1 cellular context compared by ENCODE assay signal in the genomic region with DNA sequence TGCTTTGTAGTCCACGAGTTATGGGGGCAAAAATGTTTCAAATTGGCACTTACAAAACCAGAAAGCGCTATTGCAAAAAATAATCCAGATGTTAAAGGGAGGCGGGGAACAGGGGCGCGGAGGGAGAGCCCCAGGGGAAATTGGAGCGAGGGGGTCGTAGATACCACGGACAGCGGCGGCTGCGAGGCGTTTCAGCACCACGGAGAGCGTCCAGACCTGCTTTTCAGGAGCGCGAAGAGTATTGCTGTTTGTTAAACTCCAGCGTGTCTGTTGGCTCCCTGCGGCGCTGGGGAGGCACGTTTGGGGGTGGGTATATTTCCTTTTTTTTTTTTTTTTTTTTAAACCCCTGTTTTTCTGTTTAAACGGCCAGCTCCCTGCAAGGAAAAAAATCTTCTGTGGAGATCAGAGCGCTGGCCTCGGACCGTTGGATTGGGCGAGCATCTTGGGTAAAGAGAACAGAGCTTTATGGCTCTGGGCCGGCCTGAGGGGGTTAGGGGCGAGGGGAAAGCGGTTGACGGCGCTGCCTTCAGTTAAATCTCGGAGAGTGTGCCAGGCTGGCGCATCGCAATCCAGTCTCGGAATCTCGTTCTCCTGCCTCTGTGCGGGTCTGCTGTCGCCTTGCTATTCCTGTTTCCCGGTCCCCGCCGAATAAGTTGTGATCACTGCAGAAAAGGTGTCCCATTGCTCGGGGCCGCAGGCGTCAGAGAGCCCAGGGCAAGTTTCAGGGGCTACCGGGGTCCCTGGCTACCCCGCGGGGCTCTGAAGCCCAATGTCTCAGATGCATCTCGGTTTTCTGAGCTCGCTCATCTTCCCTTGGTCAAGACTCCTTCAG.
TF ChIP-seq lines count a peak whose summit lies in the region.

A gene (minus strand): TSS at position 288 of the 832 bp plus-strand sequence. CDS start 302 bp downstream, outside the sequence.

TF ChIP-seq in K562, 482 proteins besides CTCF, POLR2A, EP300 and RAD21 (continued from another document and continues in another):
- TF ChIP-seq, protein P1, sequence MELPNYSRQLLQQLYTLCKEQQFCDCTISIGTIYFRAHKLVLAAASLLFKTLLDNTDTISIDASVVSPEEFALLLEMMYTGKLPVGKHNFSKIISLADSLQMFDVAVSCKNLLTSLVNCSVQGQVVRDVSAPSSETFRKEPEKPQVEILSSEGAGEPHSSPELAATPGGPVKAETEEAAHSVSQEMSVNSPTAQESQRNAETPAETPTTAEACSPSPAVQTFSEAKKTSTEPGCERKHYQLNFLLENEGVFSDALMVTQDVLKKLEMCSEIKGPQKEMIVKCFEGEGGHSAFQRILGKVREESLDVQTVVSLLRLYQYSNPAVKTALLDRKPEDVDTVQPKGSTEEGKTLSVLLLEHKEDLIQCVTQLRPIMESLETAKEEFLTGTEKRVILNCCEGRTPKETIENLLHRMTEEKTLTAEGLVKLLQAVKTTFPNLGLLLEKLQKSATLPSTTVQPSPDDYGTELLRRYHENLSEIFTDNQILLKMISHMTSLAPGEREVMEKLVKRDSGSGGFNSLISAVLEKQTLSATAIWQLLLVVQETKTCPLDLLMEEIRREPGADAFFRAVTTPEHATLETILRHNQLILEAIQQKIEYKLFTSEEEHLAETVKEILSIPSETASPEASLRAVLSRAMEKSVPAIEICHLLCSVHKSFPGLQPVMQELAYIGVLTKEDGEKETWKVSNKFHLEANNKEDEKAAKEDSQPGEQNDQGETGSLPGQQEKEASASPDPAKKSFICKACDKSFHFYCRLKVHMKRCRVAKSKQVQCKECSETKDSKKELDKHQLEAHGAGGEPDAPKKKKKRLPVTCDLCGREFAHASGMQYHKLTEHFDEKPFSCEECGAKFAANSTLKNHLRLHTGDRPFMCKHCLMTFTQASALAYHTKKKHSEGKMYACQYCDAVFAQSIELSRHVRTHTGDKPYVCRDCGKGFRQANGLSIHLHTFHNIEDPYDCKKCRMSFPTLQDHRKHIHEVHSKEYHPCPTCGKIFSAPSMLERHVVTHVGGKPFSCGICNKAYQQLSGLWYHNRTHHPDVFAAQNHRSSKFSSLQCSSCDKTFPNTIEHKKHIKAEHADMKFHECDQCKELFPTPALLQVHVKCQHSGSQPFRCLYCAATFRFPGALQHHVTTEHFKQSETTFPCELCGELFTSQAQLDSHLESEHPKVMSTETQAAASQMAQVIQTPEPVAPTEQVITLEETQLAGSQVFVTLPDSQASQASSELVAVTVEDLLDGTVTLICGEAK (IDR thresholded peaks at IDR 0.05) = peak; percentile 90
- TF ChIP-seq, protein P1 (CRISPR knock-in tag; IDR thresholded peaks at IDR 0.05) = peak; percentile 51; the same call in 1 of the 2 replicates
- TF ChIP-seq ESRRA (IDR thresholded peaks at IDR 0.05; ENCODE audit: borderline replicate concordance, low read depth) (no peak), BCL6 (CRISPR knock-in tag; IDR thresholded peaks at IDR 0.05) (no peak), ZNF184 (CRISPR knock-in tag; IDR thresholded peaks at IDR 0.05) (no peak; the same call in 1 of the 2 replicates), POLR2H (tag; IDR thresholded peaks at IDR 0.05; ENCODE audit: low read depth) (no peak), POLR3G (IDR thresholded peaks at IDR 0.05; ENCODE audit: extremely low read depth, insufficient read length, insufficient replicate concordance) (no peak), CXXC5 (CRISPR knock-in tag; IDR thresholded peaks at IDR 0.05) (peak; percentile 55), ETS2 (tag; IDR thresholded peaks at IDR 0.05; ENCODE audit: borderline replicate concordance, poor library complexity, severe bottlenecking) (no peak), PCBP1 (IDR thresholded peaks at IDR 0.05; ENCODE audit: low read depth, low read length, poor library complexity, severe bottlenecking) (no peak), COPS2 (conservative IDR thresholded peaks at IDR 0.05) (no peak), HDGF (IDR thresholded peaks at IDR 0.05) (no peak), PHB (CRISPR knock-in tag; IDR thresholded peaks at IDR 0.05) (no peak), STAG1 (CRISPR knock-in tag; IDR thresholded peaks at IDR 0.05; ENCODE audit: borderline replicate concordance) (peak; percentile 88)
- TF ChIP-seq, protein P2, sequence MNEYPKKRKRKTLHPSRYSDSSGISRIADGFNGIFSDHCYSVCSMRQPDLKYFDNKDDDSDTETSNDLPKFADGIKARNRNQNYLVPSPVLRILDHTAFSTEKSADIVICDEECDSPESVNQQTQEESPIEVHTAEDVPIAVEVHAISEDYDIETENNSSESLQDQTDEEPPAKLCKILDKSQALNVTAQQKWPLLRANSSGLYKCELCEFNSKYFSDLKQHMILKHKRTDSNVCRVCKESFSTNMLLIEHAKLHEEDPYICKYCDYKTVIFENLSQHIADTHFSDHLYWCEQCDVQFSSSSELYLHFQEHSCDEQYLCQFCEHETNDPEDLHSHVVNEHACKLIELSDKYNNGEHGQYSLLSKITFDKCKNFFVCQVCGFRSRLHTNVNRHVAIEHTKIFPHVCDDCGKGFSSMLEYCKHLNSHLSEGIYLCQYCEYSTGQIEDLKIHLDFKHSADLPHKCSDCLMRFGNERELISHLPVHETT (CRISPR knock-in tag; conservative IDR thresholded peaks at IDR 0.05 in 1 of 2, IDR thresholded peaks at IDR 0.05 in 1 of 2) = peak; percentile 66 to 97; a peak in 3 of 4 replicates
- TF ChIP-seq, protein P3, sequence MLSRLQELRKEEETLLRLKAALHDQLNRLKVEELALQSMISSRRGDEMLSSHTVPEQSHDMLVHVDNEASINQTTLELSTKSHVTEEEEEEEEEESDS (CRISPR knock-in tag; IDR thresholded peaks at IDR 0.05) = no peak
- TF ChIP-seq, protein P4, sequence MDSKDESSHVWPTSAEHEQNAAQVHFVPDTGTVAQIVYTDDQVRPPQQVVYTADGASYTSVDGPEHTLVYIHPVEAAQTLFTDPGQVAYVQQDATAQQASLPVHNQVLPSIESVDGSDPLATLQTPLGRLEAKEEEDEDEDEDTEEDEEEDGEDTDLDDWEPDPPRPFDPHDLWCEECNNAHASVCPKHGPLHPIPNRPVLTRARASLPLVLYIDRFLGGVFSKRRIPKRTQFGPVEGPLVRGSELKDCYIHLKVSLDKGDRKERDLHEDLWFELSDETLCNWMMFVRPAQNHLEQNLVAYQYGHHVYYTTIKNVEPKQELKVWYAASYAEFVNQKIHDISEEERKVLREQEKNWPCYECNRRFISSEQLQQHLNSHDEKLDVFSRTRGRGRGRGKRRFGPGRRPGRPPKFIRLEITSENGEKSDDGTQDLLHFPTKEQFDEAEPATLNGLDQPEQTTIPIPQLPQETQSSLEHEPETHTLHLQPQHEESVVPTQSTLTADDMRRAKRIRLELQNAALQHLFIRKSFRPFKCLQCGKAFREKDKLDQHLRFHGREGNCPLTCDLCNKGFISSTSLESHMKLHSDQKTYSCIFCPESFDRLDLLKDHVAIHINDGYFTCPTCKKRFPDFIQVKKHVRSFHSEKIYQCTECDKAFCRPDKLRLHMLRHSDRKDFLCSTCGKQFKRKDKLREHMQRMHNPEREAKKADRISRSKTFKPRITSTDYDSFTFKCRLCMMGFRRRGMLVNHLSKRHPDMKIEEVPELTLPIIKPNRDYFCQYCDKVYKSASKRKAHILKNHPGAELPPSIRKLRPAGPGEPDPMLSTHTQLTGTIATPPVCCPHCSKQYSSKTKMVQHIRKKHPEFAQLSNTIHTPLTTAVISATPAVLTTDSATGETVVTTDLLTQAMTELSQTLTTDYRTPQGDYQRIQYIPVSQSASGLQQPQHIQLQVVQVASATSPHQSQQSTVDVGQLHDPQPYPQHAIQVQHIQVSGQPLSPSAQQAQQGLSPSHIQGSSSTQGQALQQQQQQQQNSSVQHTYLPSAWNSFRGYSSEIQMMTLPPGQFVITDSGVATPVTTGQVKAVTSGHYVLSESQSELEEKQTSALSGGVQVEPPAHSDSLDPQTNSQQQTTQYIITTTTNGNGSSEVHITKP (IDR thresholded peaks at IDR 0.05; ENCODE audit: partially characterized antibody) = no peak
- TF ChIP-seq, protein P5, sequence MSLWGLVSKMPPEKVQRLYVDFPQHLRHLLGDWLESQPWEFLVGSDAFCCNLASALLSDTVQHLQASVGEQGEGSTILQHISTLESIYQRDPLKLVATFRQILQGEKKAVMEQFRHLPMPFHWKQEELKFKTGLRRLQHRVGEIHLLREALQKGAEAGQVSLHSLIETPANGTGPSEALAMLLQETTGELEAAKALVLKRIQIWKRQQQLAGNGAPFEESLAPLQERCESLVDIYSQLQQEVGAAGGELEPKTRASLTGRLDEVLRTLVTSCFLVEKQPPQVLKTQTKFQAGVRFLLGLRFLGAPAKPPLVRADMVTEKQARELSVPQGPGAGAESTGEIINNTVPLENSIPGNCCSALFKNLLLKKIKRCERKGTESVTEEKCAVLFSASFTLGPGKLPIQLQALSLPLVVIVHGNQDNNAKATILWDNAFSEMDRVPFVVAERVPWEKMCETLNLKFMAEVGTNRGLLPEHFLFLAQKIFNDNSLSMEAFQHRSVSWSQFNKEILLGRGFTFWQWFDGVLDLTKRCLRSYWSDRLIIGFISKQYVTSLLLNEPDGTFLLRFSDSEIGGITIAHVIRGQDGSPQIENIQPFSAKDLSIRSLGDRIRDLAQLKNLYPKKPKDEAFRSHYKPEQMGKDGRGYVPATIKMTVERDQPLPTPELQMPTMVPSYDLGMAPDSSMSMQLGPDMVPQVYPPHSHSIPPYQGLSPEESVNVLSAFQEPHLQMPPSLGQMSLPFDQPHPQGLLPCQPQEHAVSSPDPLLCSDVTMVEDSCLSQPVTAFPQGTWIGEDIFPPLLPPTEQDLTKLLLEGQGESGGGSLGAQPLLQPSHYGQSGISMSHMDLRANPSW (CRISPR knock-in tag; IDR thresholded peaks at IDR 0.05) = no peak
- TF ChIP-seq, protein P6, sequence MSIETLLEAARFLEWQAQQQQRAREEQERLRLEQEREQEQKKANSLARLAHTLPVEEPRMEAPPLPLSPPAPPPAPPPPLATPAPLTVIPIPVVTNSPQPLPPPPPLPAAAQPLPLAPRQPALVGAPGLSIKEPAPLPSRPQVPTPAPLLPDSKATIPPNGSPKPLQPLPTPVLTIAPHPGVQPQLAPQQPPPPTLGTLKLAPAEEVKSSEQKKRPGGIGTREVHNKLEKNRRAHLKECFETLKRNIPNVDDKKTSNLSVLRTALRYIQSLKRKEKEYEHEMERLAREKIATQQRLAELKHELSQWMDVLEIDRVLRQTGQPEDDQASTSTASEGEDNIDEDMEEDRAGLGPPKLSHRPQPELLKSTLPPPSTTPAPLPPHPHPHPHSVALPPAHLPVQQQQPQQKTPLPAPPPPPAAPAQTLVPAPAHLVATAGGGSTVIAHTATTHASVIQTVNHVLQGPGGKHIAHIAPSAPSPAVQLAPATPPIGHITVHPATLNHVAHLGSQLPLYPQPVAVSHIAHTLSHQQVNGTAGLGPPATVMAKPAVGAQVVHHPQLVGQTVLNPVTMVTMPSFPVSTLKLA (conservative IDR thresholded peaks at IDR 0.05) = peak in 1 of 2 experiments; percentile 48; a peak in 1 of 4 replicates
- TF ChIP-seq, protein P7, sequence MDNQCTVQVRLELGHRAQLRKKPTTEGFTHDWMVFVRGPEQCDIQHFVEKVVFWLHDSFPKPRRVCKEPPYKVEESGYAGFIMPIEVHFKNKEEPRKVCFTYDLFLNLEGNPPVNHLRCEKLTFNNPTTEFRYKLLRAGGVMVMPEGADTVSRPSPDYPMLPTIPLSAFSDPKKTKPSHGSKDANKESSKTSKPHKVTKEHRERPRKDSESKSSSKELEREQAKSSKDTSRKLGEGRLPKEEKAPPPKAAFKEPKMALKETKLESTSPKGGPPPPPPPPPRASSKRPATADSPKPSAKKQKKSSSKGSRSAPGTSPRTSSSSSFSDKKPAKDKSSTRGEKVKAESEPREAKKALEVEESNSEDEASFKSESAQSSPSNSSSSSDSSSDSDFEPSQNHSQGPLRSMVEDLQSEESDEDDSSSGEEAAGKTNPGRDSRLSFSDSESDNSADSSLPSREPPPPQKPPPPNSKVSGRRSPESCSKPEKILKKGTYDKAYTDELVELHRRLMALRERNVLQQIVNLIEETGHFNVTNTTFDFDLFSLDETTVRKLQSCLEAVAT (IDR thresholded peaks at IDR 0.05) = no peak
- TF ChIP-seq, protein P8, sequence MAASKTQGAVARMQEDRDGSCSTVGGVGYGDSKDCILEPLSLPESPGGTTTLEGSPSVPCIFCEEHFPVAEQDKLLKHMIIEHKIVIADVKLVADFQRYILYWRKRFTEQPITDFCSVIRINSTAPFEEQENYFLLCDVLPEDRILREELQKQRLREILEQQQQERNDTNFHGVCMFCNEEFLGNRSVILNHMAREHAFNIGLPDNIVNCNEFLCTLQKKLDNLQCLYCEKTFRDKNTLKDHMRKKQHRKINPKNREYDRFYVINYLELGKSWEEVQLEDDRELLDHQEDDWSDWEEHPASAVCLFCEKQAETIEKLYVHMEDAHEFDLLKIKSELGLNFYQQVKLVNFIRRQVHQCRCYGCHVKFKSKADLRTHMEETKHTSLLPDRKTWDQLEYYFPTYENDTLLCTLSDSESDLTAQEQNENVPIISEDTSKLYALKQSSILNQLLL (CRISPR knock-in tag; IDR thresholded peaks at IDR 0.05; ENCODE audit: borderline replicate concordance) = no peak
- TF ChIP-seq, protein P9, sequence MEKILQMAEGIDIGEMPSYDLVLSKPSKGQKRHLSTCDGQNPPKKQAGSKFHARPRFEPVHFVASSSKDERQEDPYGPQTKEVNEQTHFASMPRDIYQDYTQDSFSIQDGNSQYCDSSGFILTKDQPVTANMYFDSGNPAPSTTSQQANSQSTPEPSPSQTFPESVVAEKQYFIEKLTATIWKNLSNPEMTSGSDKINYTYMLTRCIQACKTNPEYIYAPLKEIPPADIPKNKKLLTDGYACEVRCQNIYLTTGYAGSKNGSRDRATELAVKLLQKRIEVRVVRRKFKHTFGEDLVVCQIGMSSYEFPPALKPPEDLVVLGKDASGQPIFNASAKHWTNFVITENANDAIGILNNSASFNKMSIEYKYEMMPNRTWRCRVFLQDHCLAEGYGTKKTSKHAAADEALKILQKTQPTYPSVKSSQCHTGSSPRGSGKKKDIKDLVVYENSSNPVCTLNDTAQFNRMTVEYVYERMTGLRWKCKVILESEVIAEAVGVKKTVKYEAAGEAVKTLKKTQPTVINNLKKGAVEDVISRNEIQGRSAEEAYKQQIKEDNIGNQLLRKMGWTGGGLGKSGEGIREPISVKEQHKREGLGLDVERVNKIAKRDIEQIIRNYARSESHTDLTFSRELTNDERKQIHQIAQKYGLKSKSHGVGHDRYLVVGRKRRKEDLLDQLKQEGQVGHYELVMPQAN (IDR thresholded peaks at IDR 0.05; ENCODE audit: borderline replicate concordance) = no peak
